18 cellular contexts compared by ENCODE assay signal in the genomic region with DNA sequence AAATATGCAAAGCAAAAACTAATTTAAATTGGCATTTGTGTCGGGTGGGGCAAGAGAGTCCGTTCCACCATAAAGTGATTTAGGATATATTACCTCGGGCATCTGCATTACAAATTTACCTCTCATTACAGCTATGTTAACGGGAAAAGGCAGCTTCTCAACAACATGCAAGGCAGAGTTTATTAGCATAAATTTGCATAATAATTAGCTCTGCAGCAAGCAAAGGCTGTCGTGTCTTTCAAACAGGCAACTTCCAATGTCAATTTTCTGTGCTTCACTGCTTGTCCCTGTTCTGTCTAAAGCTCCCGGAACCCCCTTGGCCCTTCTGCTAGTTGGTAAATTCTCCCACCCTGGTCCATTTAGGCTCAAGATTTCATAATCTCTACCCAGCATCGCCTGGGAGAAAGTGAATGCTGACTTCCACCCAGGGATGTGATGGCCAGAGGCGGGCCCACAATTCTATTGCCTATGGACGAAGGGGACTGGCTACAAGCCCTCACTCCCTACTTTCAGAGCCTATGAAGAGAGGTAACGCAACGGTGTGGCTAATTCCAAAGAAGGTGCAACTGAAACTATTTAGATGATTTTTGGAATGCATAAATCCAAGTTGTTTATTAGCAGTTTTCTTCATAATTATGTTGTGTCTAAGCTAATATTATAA.
DNase-seq lines count a peak whose midpoint lies in the region; FAIRE-seq and TF ChIP-seq lines count a peak whose summit lies in the region.
"Had no signal": no experiment of that assay in that cellular context is flagged by ENCODE, and none has a peak within 500 bp of the region (broad histone marks: within the 10 kb centered on the region; RNA-seq: fewer than 3 reads in every experiment).

No MANE protein-coding gene starts in this region.

- peak overlapping the region; percentile 32 for H2AFZ ChIP-seq in mammary epithelial cell (ENCODE audit: low read depth, low read length)
- H2AFZ ChIP-seq in H1 (ENCODE audit: low read length): no peak overlapping the region

- TF ChIP-seq EP300 in H1 (IDR thresholded peaks at IDR 0.05; ENCODE audit: borderline replicate concordance in 1 of 2, low read depth in 2 of 2, low read length in 2 of 2): no peak

- H3K79me1 ChIP-seq in H1 (ENCODE audit: low read depth, low read length): no peaks in the 10 kb centered on the region
- no peaks in the 10 kb centered on the region for H3K79me1 ChIP-seq in mesendoderm (ENCODE audit: low read length)

- H3K9me3 ChIP-seq in mammary epithelial cell (replicated peaks; ENCODE audit: insufficient read depth, low read length) (no peaks in the 10 kb centered on the region), HUES64 (ENCODE audit: insufficient read depth, low read depth, low read length) (no peaks in the 10 kb centered on the region), H1 (ENCODE audit: insufficient read depth in 2 of 2, low read depth in 1 of 2, low read length in 1 of 2) (no peaks in the 10 kb centered on the region), Caco-2 (no peaks in the 10 kb centered on the region)
- H3K9me3 ChIP-seq: BLaER1, HAP-1 had no signal

- H3K18ac ChIP-seq in H1 (ENCODE audit: extremely low read depth, low read length) (no peak overlapping the region), mesendoderm (ENCODE audit: low read length) (no peak overlapping the region)

- H4K91ac ChIP-seq in H1 (replicated peaks; ENCODE audit: insufficient read length, low read length): no peak overlapping the region

- peak; percentile 36 for FAIRE-seq in H1 (lab: Jason Lieb, UNC)
- FAIRE-seq: GM12878 had no signal

- H3K27ac Mint-ChIP-seq in MCF 10A (ENCODE audit: low read depth, unreplicated experiment) (no peak overlapping the region), Caco-2 (ENCODE audit: unreplicated experiment) (no peak overlapping the region)
- H3K27ac Mint-ChIP-seq: CD8-positive, alpha-beta memory T cell had no signal

- 84% methylated on average over 11 of the region's 11 CpGs for WGBS in mammary epithelial cell (ENCODE audit: low coverage, missing lambda C conversion rate)
- WGBS in HUES64: 30% methylated on average over 9 of the region's 11 CpGs
- WGBS in H1 (ENCODE audit: extremely low coverage in 1 of 2, insufficient coverage in 1 of 2, insufficient read length in 1 of 2, insufficient replicate concordance in 2 of 2, low coverage in 1 of 2, low lambda C conversion rate in 2 of 2, missing lambda C conversion rate in 1 of 2), 2 experiments: 37% methylated on average over 11 of the region's 11 CpGs; no CpG with 5 or more reads in 1 of the 2 experiments
- WGBS in mesendoderm (ENCODE audit: extremely low coverage, insufficient coverage, low lambda C conversion rate): no CpG with 5 or more reads among the region's 11 CpGs

- no peaks in the 10 kb centered on the region for H3K79me2 ChIP-seq in mammary epithelial cell (ENCODE audit: insufficient read depth, low read length)
- H3K79me2 ChIP-seq in H1 (ENCODE audit: control insufficient read depth in 1 of 2, insufficient read depth in 2 of 2, low read length in 2 of 2): no peaks in the 10 kb centered on the region
- H3K79me2 ChIP-seq in mesendoderm (ENCODE audit: control insufficient read depth, insufficient read depth, low read length): no peaks in the 10 kb centered on the region

- H2BK120ac ChIP-seq in H1 (replicated peaks; ENCODE audit: low read depth, low read length) (no peak overlapping the region), mesendoderm (ENCODE audit: low read depth, low read length) (no peak overlapping the region)

- no peaks in the 10 kb centered on the region for H4K20me1 ChIP-seq in mammary epithelial cell (ENCODE audit: insufficient read depth, low read length)
- H4K20me1 ChIP-seq in H1 (replicated peaks in 1 of 2; ENCODE audit: control insufficient read depth in 1 of 2, insufficient read depth in 2 of 2, low read length in 2 of 2): no peaks in the 10 kb centered on the region
- H4K20me1 ChIP-seq: BLaER1 had no signal

- H3K36me3 ChIP-seq in mammary epithelial cell (ENCODE audit: insufficient read depth, low read length) (no peaks in the 10 kb centered on the region), HUES64 (ENCODE audit: insufficient read depth, low read length) (no peaks in the 10 kb centered on the region), H1 (ENCODE audit: control insufficient read depth in 2 of 4, insufficient read depth in 4 of 4, low read length in 3 of 4) (no peaks in the 10 kb centered on the region), mesendoderm (ENCODE audit: control insufficient read depth, insufficient read depth, low read length) (no peaks in the 10 kb centered on the region), Caco-2 (ENCODE audit: control insufficient read depth, insufficient read depth, low read length) (no peaks in the 10 kb centered on the region)
- H3K36me3 ChIP-seq: BLaER1, HAP-1 had no signal

- H3K36me3 Mint-ChIP-seq in MCF 10A (ENCODE audit: insufficient read depth, unreplicated experiment) (peaks cover 10% of the 10 kb centered on the region), Caco-2 (ENCODE audit: insufficient read depth, unreplicated experiment) (no peaks in the 10 kb centered on the region)
- H3K36me3 Mint-ChIP-seq: CD8-positive, alpha-beta memory T cell had no signal

- H3K9ac ChIP-seq in mammary epithelial cell (ENCODE audit: insufficient read depth, low read length) (no peak overlapping the region), HUES64 (ENCODE audit: low read depth, low read length) (peak overlapping the region; percentile 42; the same call in 1 of the 2 replicates), H1 (replicated peaks in 1 of 4; ENCODE audit: extremely low read depth in 1 of 4, low read depth in 3 of 4, low read length in 3 of 4) (no peak overlapping the region), mesendoderm (ENCODE audit: low read length) (no peak overlapping the region)
- H3K9ac ChIP-seq: BLaER1 had no signal

- H3K4ac ChIP-seq in H1 (replicated peaks; ENCODE audit: insufficient read length, low read depth, low read length) (no peak overlapping the region), mesendoderm (ENCODE audit: low read depth, low read length) (no peak overlapping the region)

- H3K23ac ChIP-seq in H1 (ENCODE audit: insufficient read length): no peak overlapping the region
- no peak overlapping the region for H3K23ac ChIP-seq in mesendoderm (ENCODE audit: low read length)

- TF ChIP-seq RAD21 in H1 (IDR thresholded peaks at IDR 0.05 in 1 of 2, conservative IDR thresholded peaks at IDR 0.05 in 1 of 2; ENCODE audit: low read depth in 2 of 2, low read length in 2 of 2): no peak

- no peak overlapping the region for H4K5ac ChIP-seq in H1 (ENCODE audit: insufficient read length, low read depth, low read length)
- no peak overlapping the region for H4K5ac ChIP-seq in mesendoderm (ENCODE audit: low read length)

- H4K8ac ChIP-seq in H1 (ENCODE audit: extremely low read depth, insufficient read depth, low read length) (no peak overlapping the region), mesendoderm (ENCODE audit: low read depth, low read length) (no peak overlapping the region)

- no peak overlapping the region for H3K14ac ChIP-seq in H1 (ENCODE audit: insufficient read length)

- peaks cover 3% of the 10 kb centered on the region for H3K27me3 ChIP-seq in mammary epithelial cell (ENCODE audit: insufficient read depth, low read length)
- 0 out of 2 replicates have a peak, but pooled peaks cover 4% of the 10 kb centered on the region for H3K27me3 ChIP-seq in HUES64 (ENCODE audit: insufficient read depth, low read length)
- 0 out of 7 replicates have a peak, but pooled peaks cover 0 to 4% (median 0%) of the 10 kb centered on the region in 4 experiments for H3K27me3 ChIP-seq in H1 (replicated peaks in 1 of 4; ENCODE audit: control insufficient read depth in 3 of 4, extremely low read depth in 1 of 4, insufficient read depth in 3 of 4, low read length in 3 of 4)
- H3K27me3 ChIP-seq in mesendoderm (ENCODE audit: insufficient read depth, low read length, poor library complexity): no peaks in the 10 kb centered on the region
- no peaks in the 10 kb centered on the region for H3K27me3 ChIP-seq in Caco-2 (replicated peaks; ENCODE audit: control insufficient read depth, insufficient read depth, low read length)
- H3K27me3 ChIP-seq: BLaER1 had no signal

- intact Hi-C loops in mammary epithelial cell (cut with micrococcal nuclease): no loop called here
- intact Hi-C loops in MCF 10A (cut with micrococcal nuclease): no loop called here
- intact Hi-C loops in Caco-2 (cut with micrococcal nuclease; ENCODE audit: unreplicated experiment): no loop called here

- no peak for TF ChIP-seq CTCF in mammary epithelial cell (conservative IDR thresholded peaks at IDR 0.05 in 1 of 2, IDR thresholded peaks at IDR 0.05 in 1 of 2; ENCODE audit: extremely low read depth in 1 of 2, insufficient read depth in 1 of 2, low read depth in 1 of 2, low read length in 2 of 2)
- TF ChIP-seq CTCF in MCF 10A (IDR thresholded peaks at IDR 0.05; ENCODE audit: unreplicated experiment): no peak
- TF ChIP-seq CTCF in H1 (IDR thresholded peaks at IDR 0.05; ENCODE audit: control extremely low read depth in 1 of 3, insufficient read depth in 1 of 3, low read depth in 1 of 3, low read length in 3 of 3): no peak
- TF ChIP-seq CTCF in Caco-2 (IDR thresholded peaks at IDR 0.05; ENCODE audit: insufficient read depth in 1 of 2, low read depth in 1 of 2, low read length in 1 of 2, severe bottlenecking in 1 of 2, unreplicated experiment in 1 of 2): no peak

- H3K27ac ChIP-seq in mammary epithelial cell (ENCODE audit: insufficient read depth, low read depth, low read length) (no peak overlapping the region), HUES64 (ENCODE audit: low read depth, low read length) (peak overlapping the region; percentile 63; the same call in 1 of the 2 replicates), H1 (ENCODE audit: low read depth, low read length) (no peak overlapping the region), mesendoderm (ENCODE audit: low read depth, low read length) (no peak overlapping the region)
- H3K27ac ChIP-seq: 22Rv1, BLaER1 had no signal

- H2AK5ac ChIP-seq in H1 (ENCODE audit: low read depth, low read length) (no peak overlapping the region), mesendoderm (ENCODE audit: low read length) (no peak overlapping the region)

- no peak overlapping the region for H2BK12ac ChIP-seq in H1 (ENCODE audit: low read depth, low read length)

- DNase-seq in mammary epithelial cell (no peak), MCF 10A (ENCODE audit: unreplicated experiment) (no peak), H1 (ENCODE audit: low read depth in 1 of 2, low spot score in 2 of 2) (no peak), mesendoderm (peak; percentile 34), COR-L47 (lab: John Stamatoyannopoulos, UW) (no peak), Caco-2 (no peak)
- DNase-seq in activated CD4-positive, CD25-positive, alpha-beta regulatory T cell (lab: John Stamatoyannopoulos, UW): no peak
- DNase-seq: AML-193; Calu3; CD8-positive, alpha-beta memory T cell; DMS 273 treated with DMSO at 0.1 percent for 48 hours; IMR-90; KBM-7 had no signal

- POLR2A ChIA-PET in MCF 10A (lab: Yijun Ruan, JAX): no interaction called here
- POLR2A ChIA-PET in H1 (lab: Charles Lee; ENCODE audit: partially characterized antibody): interaction anchor here (0.6 to 1.9 kb wide), 11 partner anchors 9 to 827 kb away, joined by 3 to 10 read pairs (median 3); no protein-coding TSS in a partner anchor
- POLR2A ChIA-PET in Caco-2 (lab: Charles Lee): no interaction called here

- no TSS peak for BruUV-seq in mammary epithelial cell (replicated peaks; lab: Mats Ljungman, UMichigan)
- no TSS peak for BruUV-seq in MCF 10A (replicated peaks; lab: Mats Ljungman, UMichigan)
- no TSS peak for BruUV-seq in Caco-2 (replicated peaks; lab: Mats Ljungman, UMichigan)

- no peak overlapping the region for H3K4me2 ChIP-seq in mammary epithelial cell (ENCODE audit: insufficient read depth, low read depth, low read length)
- H3K4me2 ChIP-seq in H1 (ENCODE audit: insufficient read depth in 1 of 2, low read depth in 2 of 2, low read length in 2 of 2): peak overlapping the region; percentile 51 to 57
- no peak overlapping the region for H3K4me2 ChIP-seq in mesendoderm (ENCODE audit: low read length)
- H3K4me2 ChIP-seq: BLaER1 had no signal

- H3K9me3 Mint-ChIP-seq in MCF 10A (ENCODE audit: unreplicated experiment) (peaks cover 24% of the 10 kb centered on the region), Caco-2 (ENCODE audit: unreplicated experiment) (no peaks in the 10 kb centered on the region)

- H3K4me3 ChIP-seq in mammary epithelial cell (replicated peaks in 1 of 3; ENCODE audit: insufficient read depth in 1 of 3, low read depth in 2 of 3, low read length in 3 of 3): no peak overlapping the region
- H3K4me3 ChIP-seq in HUES64 (ENCODE audit: low read length): no peak overlapping the region
- peak overlapping the region in 2 of 4 experiments; percentile 12 to 29; a peak in 2 of 8 replicates for H3K4me3 ChIP-seq in H1 (ENCODE audit: extremely low read depth in 1 of 4, insufficient read depth in 2 of 4, low read depth in 3 of 4, low read length in 4 of 4)
- H3K4me3 ChIP-seq in mesendoderm (ENCODE audit: low read length): no peak overlapping the region
- no peak overlapping the region for H3K4me3 ChIP-seq in Caco-2 (ENCODE audit: low read depth, low read length)
- H3K4me3 ChIP-seq: BLaER1, GM12878, HAP-1 had no signal

- no peak overlapping the region for H3K4me3 Mint-ChIP-seq in MCF 10A (ENCODE audit: unreplicated experiment)
- no peak overlapping the region for H3K4me3 Mint-ChIP-seq in Caco-2 (ENCODE audit: unreplicated experiment)
- H3K4me3 Mint-ChIP-seq: CD8-positive, alpha-beta memory T cell had no signal

- dilution Hi-C loops in mammary epithelial cell (cut with HindIII; ENCODE audit: low sequenced_read_pairs): no loop called here

- no peak overlapping the region for H2BK20ac ChIP-seq in H1 (ENCODE audit: low read length)

- in situ Hi-C loops in mammary epithelial cell (cut with MboI; ENCODE audit: low sequenced_read_pairs in 2 of 2): no loop called here

- H3K27me3 Mint-ChIP-seq in MCF 10A (ENCODE audit: insufficient read depth, unreplicated experiment) (no peaks in the 10 kb centered on the region), Caco-2 (ENCODE audit: insufficient read depth, unreplicated experiment) (peaks cover 23% of the 10 kb centered on the region)

- H2BK5ac ChIP-seq in H1 (ENCODE audit: low read depth, low read length) (no peak overlapping the region), mesendoderm (ENCODE audit: low read length) (no peak overlapping the region)

- H3K4me1 ChIP-seq in mammary epithelial cell (ENCODE audit: insufficient read depth, low read length): peaks cover 18% of the 10 kb centered on the region
- peaks cover 14% of the 10 kb centered on the region for H3K4me1 ChIP-seq in HUES64 (ENCODE audit: insufficient read depth, low read length)
- peaks cover 0 to 19% (median 12%) of the 10 kb centered on the region in 4 experiments; a peak in 6 of 7 replicates for H3K4me1 ChIP-seq in H1 (replicated peaks in 1 of 4; ENCODE audit: control insufficient read depth in 3 of 4, insufficient read depth in 4 of 4, low read length in 3 of 4)
- H3K4me1 ChIP-seq in mesendoderm (ENCODE audit: control insufficient read depth, low read depth, low read length): peaks cover 5% of the 10 kb centered on the region
- no peaks in the 10 kb centered on the region for H3K4me1 ChIP-seq in Caco-2
- H3K4me1 ChIP-seq: HAP-1 had no signal

- peak; percentile 84 to 97 for TF ChIP-seq POLR2A in H1 (IDR thresholded peaks at IDR 0.05; ENCODE audit: control extremely low read depth in 1 of 2, low read depth in 2 of 2, low read length in 2 of 2)

- CTCF ChIA-PET in mammary epithelial cell (lab: Charles Lee; ENCODE audit: low non-redundant PET): no interaction called here
- CTCF ChIA-PET in MCF 10A (lab: Yijun Ruan, JAX): interaction anchor here (0.6 to 2.0 kb wide), 4 partner anchors 9 to 1179 kb away, joined by 3 to 8 read pairs (median 3); no protein-coding TSS in a partner anchor
- CTCF ChIA-PET in H1 (lab: Charles Lee; ENCODE audit: partially characterized antibody): interaction anchor here (0.8 to 4.3 kb wide), 16 partner anchors 9 to 1375 kb away, joined by 3 to 49 read pairs (median 4); no protein-coding TSS in a partner anchor
- CTCF ChIA-PET in Caco-2 (lab: Charles Lee): interaction anchor here (1.4 kb wide), 1 partner anchor 8 kb away, joined by 3 read pairs; no protein-coding TSS in a partner anchor

- H3K56ac ChIP-seq in H1 (replicated peaks; ENCODE audit: insufficient read length, low read depth, low read length): no peak overlapping the region
- no peak overlapping the region for H3K56ac ChIP-seq in mesendoderm (ENCODE audit: low read length)

- H2BK15ac ChIP-seq in H1 (ENCODE audit: low read length): no peak overlapping the region
- H2BK15ac ChIP-seq in mesendoderm (replicated peaks; ENCODE audit: low read depth): no peak overlapping the region

- H3K23me2 ChIP-seq in H1 (ENCODE audit: low read depth, low read length): no peaks in the 10 kb centered on the region

- no peaks in the 10 kb centered on the region for H3K4me1 Mint-ChIP-seq in MCF 10A (ENCODE audit: insufficient read depth, unreplicated experiment)
- H3K4me1 Mint-ChIP-seq in Caco-2 (ENCODE audit: low read depth, unreplicated experiment): no peaks in the 10 kb centered on the region
- H3K4me1 Mint-ChIP-seq: CD8-positive, alpha-beta memory T cell had no signal

Comparison
In these comparisons a context has a peak if more than half of its experiments do, and no peak if none do; other contexts are left out.
1. H3K4me2 ChIP-seq: peak in H1 (2 of 2); none in mammary epithelial cell (single experiment) and mesendoderm (single experiment).